Comparison of ENCODE assay signal across 1 cellular context in genomic region chr15:74829500-74829899, GRCh38.
TF ChIP-seq lines count a peak whose summit lies in the region.

No MANE protein-coding gene starts in this region.

TF ChIP-seq in GM12878, 131 proteins besides CTCF, POLR2A, EP300 and RAD21:
- TF ChIP-seq SUZ12 (IDR thresholded peaks at IDR 0.05; ENCODE audit: unreplicated experiment) (no peak), JUNB (IDR thresholded peaks at IDR 0.05) (peak; percentile 66), NFIC (IDR thresholded peaks at IDR 0.05; ENCODE audit: low read depth, low read length) (no peak)
TF ChIP-seq in GM12878: peak in this region for 1.
